8 cellular contexts compared by ENCODE assay signal in genomic region chr15:65517866-65518207, GRCh38. TPM values are rescaled to one million over a fixed set of nuclear protein-coding genes. Genes with fewer than 3 reads are reported as not detected.
DNase-seq lines count a peak whose midpoint lies in the region; ATAC-seq and TF ChIP-seq lines count a peak whose summit lies in the region.

No MANE protein-coding gene starts in this region.

- no peaks in the 10 kb centered on the region for H3K9me3 Mint-ChIP-seq in activated naive CD8-positive, alpha-beta T cell treated with anti-CD3 and anti-CD28 coated beads, Interleukin-2, amount 50 U/mL, for 24 hours

- POLR2A ChIA-PET in AG04449 (lab: Yijun Ruan, JAX): no interaction called here

- no peak for ATAC-seq in activated naive CD8-positive, alpha-beta T cell treated with anti-CD3 and anti-CD28 coated beads, Interleukin-2, amount 50 U/mL, for 24 hours
- ATAC-seq in GM21515 (IDR thresholded peaks at IDR 0.05; ENCODE audit: unreplicated experiment): no peak

- H3K4me3 ChIP-seq in AG04449 (ENCODE audit: low read depth, low read length) (peak overlapping the region; percentile 23), HFF-Myc (replicated peaks; ENCODE audit: low read depth, low read length) (peak overlapping the region; percentile 99), mononuclear cell (ENCODE audit: low read length) (peak overlapping the region; percentile 99)

- DNase-seq in AG04449 (ENCODE audit: low read depth, low spot score): no peak
- no peak for DNase-seq in HFF-Myc (ENCODE audit: extremely low read depth, low read depth)
- DNase-seq in activated naive CD8-positive, alpha-beta T cell treated with anti-CD3 and anti-CD28 coated beads, Interleukin-2, amount 50 U/mL, for 24 hours: no peak
- no peak for DNase-seq in NOMO-1 (lab: John Stamatoyannopoulos, UW; ENCODE audit: unreplicated experiment in 2 of 2)
- DNase-seq in activated effector memory CD4-positive, alpha-beta T cell treated with Interleukin-2 at 50 U/mL for 16 hours: no peak
- DNase-seq in GM03348 (ENCODE audit: low spot score): no peak

- peaks cover 36% of the 10 kb centered on the region for H3K4me1 Mint-ChIP-seq in activated naive CD8-positive, alpha-beta T cell treated with anti-CD3 and anti-CD28 coated beads, Interleukin-2, amount 50 U/mL, for 24 hours

- CTCF ChIA-PET in AG04449 (lab: Yijun Ruan, JAX): interaction anchor here (1.3 to 2.5 kb wide), 2 partner anchors 37 to 117 kb away, joined by 3 to 10 read pairs; no protein-coding TSS in a partner anchor

- no peaks in the 10 kb centered on the region for H3K27me3 ChIP-seq in mononuclear cell (ENCODE audit: insufficient read depth, low read length)

- H3K36me3 Mint-ChIP-seq in activated naive CD8-positive, alpha-beta T cell treated with anti-CD3 and anti-CD28 coated beads, Interleukin-2, amount 50 U/mL, for 24 hours (ENCODE audit: low read depth): peaks cover 14% of the 10 kb centered on the region

- TF ChIP-seq CTCF in AG04449 (IDR thresholded peaks at IDR 0.05; ENCODE audit: insufficient read depth, low read length, missing control alignments) (no peak), HFF-Myc (IDR thresholded peaks at IDR 0.05; ENCODE audit: low read depth, low read length, missing control alignments) (no peak)

- no peaks in the 10 kb centered on the region for H3K27me3 Mint-ChIP-seq in activated naive CD8-positive, alpha-beta T cell treated with anti-CD3 and anti-CD28 coated beads, Interleukin-2, amount 50 U/mL, for 24 hours

- H3K9me3 ChIP-seq in mononuclear cell (ENCODE audit: low read depth, low read length): no peaks in the 10 kb centered on the region

- H3K27ac Mint-ChIP-seq in activated naive CD8-positive, alpha-beta T cell treated with anti-CD3 and anti-CD28 coated beads, Interleukin-2, amount 50 U/mL, for 24 hours: peak overlapping the region; percentile 94

- peak overlapping the region; percentile 97 for H3K4me3 Mint-ChIP-seq in activated naive CD8-positive, alpha-beta T cell treated with anti-CD3 and anti-CD28 coated beads, Interleukin-2, amount 50 U/mL, for 24 hours

- H3K4me1 ChIP-seq in mononuclear cell (ENCODE audit: insufficient read depth, low read length): peaks cover 25% of the 10 kb centered on the region

RNA-seq across cellular contexts. Expression of gene DPP8, which starts 0.3 kb away (rescaled TPM):
- total RNA-seq in mononuclear cell: 51.1 TPM

RNA-seq across cellular contexts. Expression of gene HACD3, which starts 12.4 kb away (rescaled TPM):
- 13.9 TPM for total RNA-seq in mononuclear cell

Comparison
In these comparisons a context has a peak if more than half of its experiments do, and no peak if none do; other contexts are left out.
1. H3K4me3 ChIP-seq: peak in every context shown above with its lines; median percentile 99 in HFF-Myc; 99 in mononuclear cell; 23 in AG04449.